Comparison of ENCODE assay signal across 19 cellular contexts in genomic region chr14:105905456-105905855, GRCh38.
"Had no signal": no experiment of that assay in that cellular context is flagged by ENCODE, and none has a peak within 500 bp of the region (broad histone marks: within the 10 kb centered on the region; RNA-seq: fewer than 3 reads in every experiment).

No MANE protein-coding gene starts in this region.

- H3K4me3 Mint-ChIP-seq: naive thymus-derived CD8-positive, alpha-beta T cell had no signal

- H3K36me3 ChIP-seq: colonic mucosa, heart right ventricle, neutrophil, spleen, stomach, thoracic aorta, transverse colon had no signal

- H3K4me1 ChIP-seq: colonic mucosa, heart right ventricle, spleen, stomach, transverse colon had no signal

- ATAC-seq: esophagus mucosa; heart right ventricle; naive thymus-derived CD8-positive, alpha-beta T cell; sciatic nerve had no signal

- H3K27me3 ChIP-seq: colonic mucosa, transverse colon had no signal

- DNase-seq: colonic mucosa; effector CD4-positive, alpha-beta T cell; hypothalamus; kidney glomerular epithelial cell; naive thymus-derived CD8-positive, alpha-beta T cell; posterior cingulate gyrus; spleen; stimulated activated CD4-positive, alpha-beta T cell treated with anti-CD3 and anti-CD28 coated beads, Interleukin-15, amount 100 ng/mL, for 24 hours; stimulated activated CD4-positive, alpha-beta T cell treated with anti-CD3 and anti-CD28 coated beads, Interleukin-1b, Interleukin-23, amount 100 ng/mL, for 48 hours; stimulated activated CD4-positive, alpha-beta T cell treated with anti-CD3 and anti-CD28 coated beads, Interleukin-4, amount 100 ng/mL, for 24 hours; stimulated activated naive CD4-positive, alpha-beta T cell; stomach; substantia nigra; transverse colon had no signal

- H3K4me3 ChIP-seq: colonic mucosa, heart right ventricle, stomach, thoracic aorta, transverse colon had no signal

- H3K27ac ChIP-seq: colonic mucosa, heart right ventricle, neutrophil, stomach, thoracic aorta, transverse colon had no signal

- H3K9me3 ChIP-seq: colonic mucosa, neutrophil, thoracic aorta, transverse colon had no signal
